ENCODE assay signal across 16 cellular contexts in the genomic region with DNA sequence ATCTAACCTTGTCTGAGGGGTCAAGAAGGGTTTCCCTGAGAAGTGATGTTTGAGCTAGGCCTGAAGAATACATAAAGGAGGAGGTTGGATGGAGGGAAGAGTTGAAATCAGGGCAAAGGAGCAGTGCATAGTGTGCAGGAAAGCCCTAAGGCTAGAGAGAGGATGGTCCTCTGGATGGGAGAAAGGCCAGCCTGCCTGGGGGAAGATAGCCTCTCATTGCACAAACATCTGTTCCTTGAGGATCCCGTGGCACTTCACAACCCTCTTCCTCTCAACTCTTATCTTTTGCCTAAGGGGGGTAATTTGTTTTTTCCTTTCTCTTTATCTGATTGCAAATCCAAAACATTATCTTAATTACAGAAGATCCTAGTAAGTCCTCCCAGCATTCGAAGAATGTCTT. TPM values are rescaled to one million over a fixed set of nuclear protein-coding genes. Genes with fewer than 3 reads are reported as not detected.
A peak's percentile ranks its signal among the peaks of the same experiment; 100 is the strongest.
DNase-seq lines count a peak whose midpoint lies in the region; ATAC-seq and TF ChIP-seq lines count a peak whose summit lies in the region.
"Had no signal": no experiment of that assay in that cellular context is flagged by ENCODE, and none has a peak within 500 bp of the region (broad histone marks: within the 10 kb centered on the region; RNA-seq: fewer than 3 reads in every experiment).

No MANE protein-coding gene starts in this region.

- H3K14ac ChIP-seq in mesenchymal stem cell (ENCODE audit: low read length in 2 of 2), result peak overlapping the region in 1 of 2 experiments; percentile 35

- no peak overlapping the region for H3K4me3 Mint-ChIP-seq in MCF 10A (ENCODE audit: unreplicated experiment)
- H3K4me3 Mint-ChIP-seq: CD4-positive, alpha-beta T cell; IgD-negative memory B cell had no signal

- peaks cover 5% of the 10 kb centered on the region for H3K4me1 Mint-ChIP-seq in MCF 10A (ENCODE audit: insufficient read depth, unreplicated experiment)
- H3K4me1 Mint-ChIP-seq: IgD-negative memory B cell had no signal

- H2BK5ac ChIP-seq in mesenchymal stem cell (ENCODE audit: low read depth, low read length, poor library complexity, severe bottlenecking), result no peak overlapping the region

- H3K36me3 Mint-ChIP-seq in MCF 10A (ENCODE audit: insufficient read depth, unreplicated experiment), result peaks cover 21% of the 10 kb centered on the region

- no peak for TF ChIP-seq POLR2A in breast epithelium (IDR thresholded peaks at IDR 0.05)

- no peaks in the 10 kb centered on the region for H3K9me3 Mint-ChIP-seq in MCF 10A (ENCODE audit: unreplicated experiment)
- H3K9me3 Mint-ChIP-seq: CD4-positive, alpha-beta T cell; IgD-negative memory B cell had no signal

- H3K4ac ChIP-seq in mesenchymal stem cell (ENCODE audit: low read depth in 1 of 2, low read length in 2 of 2), result no peak overlapping the region

- H3K27ac ChIP-seq in breast epithelium, result no peak overlapping the region
- H3K27ac ChIP-seq in mesenchymal stem cell (ENCODE audit: low read length, poor library complexity, severe bottlenecking), result no peak overlapping the region
- no peak overlapping the region for H3K27ac ChIP-seq in brain microvascular endothelial cell

- H3K27me3 Mint-ChIP-seq in MCF 10A (ENCODE audit: insufficient read depth, unreplicated experiment), result no peaks in the 10 kb centered on the region
- H3K27me3 Mint-ChIP-seq: CD4-positive, alpha-beta T cell; IgD-negative memory B cell had no signal

- peak overlapping the region; percentile 35 for H2AK5ac ChIP-seq in mesenchymal stem cell (ENCODE audit: low read length, severe bottlenecking)

- no TSS peak for BruUV-seq in MCF 10A (replicated peaks; lab: Mats Ljungman, UMichigan)

- no peak for DNase-seq in MCF 10A (ENCODE audit: unreplicated experiment)
- no peak for DNase-seq in breast epithelium (ENCODE audit: low spot score in 2 of 2)
- peak; percentile 32 for DNase-seq in NCI-H226
- DNase-seq in mesenchymal stem cell, result no peak
- DNase-seq in brain microvascular endothelial cell, result no peak
- DNase-seq in NCI-H146 treated with DMSO at 0.1 percent for 48 hours (lab: John Stamatoyannopoulos, UW; ENCODE audit: unreplicated experiment), result no peak
- DNase-seq: CD4-positive, alpha-beta T cell; DMS79 treated with DMSO at 0.1 percent for 48 hours; HCEC 1CT; MV-4-11; NCI-H1417 treated with DMSO at 0.1 percent for 48 hours; NCI-H2029 treated with DMSO at 0.1 percent for 48 hours; NCI-H526; NK-92 treated with Interleukin-12 subunit alpha and Interleukin-12 subunit beta, amount 100 ng/mL, for 24 hours had no signal

- ATAC-seq in GM18519 (IDR thresholded peaks at IDR 0.05; ENCODE audit: low FRiP score, unreplicated experiment), result no peak

- in situ Hi-C loops in brain microvascular endothelial cell (cut with HindIII; ENCODE audit: low pct_ligation_motif_present, low sequenced_read_pairs), result no loop called here

- peak overlapping the region; percentile 62 for H4K8ac ChIP-seq in mesenchymal stem cell (ENCODE audit: low read length)

- intact Hi-C loops in MCF 10A (cut with micrococcal nuclease), result no loop called here
- intact Hi-C loops in breast epithelium (cut with DNase I; ENCODE audit: low total_unique reads), result no loop called here

- peak overlapping the region in 1 of 2 experiments; percentile 5 for H3K18ac ChIP-seq in mesenchymal stem cell (ENCODE audit: low read depth in 1 of 2, low read length in 2 of 2)

- H3K23ac ChIP-seq in mesenchymal stem cell (ENCODE audit: low read length in 2 of 2), result no peak overlapping the region

- H2BK120ac ChIP-seq in mesenchymal stem cell (ENCODE audit: low read depth, low read length), result no peak overlapping the region

- no peak overlapping the region for H3K4me2 ChIP-seq in mesenchymal stem cell (ENCODE audit: low read length, poor library complexity, severe bottlenecking)

- no peak overlapping the region for H3K9ac ChIP-seq in mesenchymal stem cell (ENCODE audit: low read length)

- no peak overlapping the region for H2BK15ac ChIP-seq in mesenchymal stem cell (ENCODE audit: low read depth, poor library complexity, severe bottlenecking)

- TF ChIP-seq CTCF in MCF 10A (IDR thresholded peaks at IDR 0.05; ENCODE audit: unreplicated experiment), result no peak
- no peak for TF ChIP-seq CTCF in breast epithelium (IDR thresholded peaks at IDR 0.05)
- no peak for TF ChIP-seq CTCF in brain microvascular endothelial cell (IDR thresholded peaks at IDR 0.05; ENCODE audit: low read depth, low read length, missing control alignments)

- H2AFZ ChIP-seq in mesenchymal stem cell (ENCODE audit: low read depth, low read length), result no peak overlapping the region

- peak overlapping the region; percentile 13 for H3K27ac Mint-ChIP-seq in MCF 10A (ENCODE audit: low read depth, unreplicated experiment)
- H3K27ac Mint-ChIP-seq: CD4-positive, alpha-beta T cell had no signal

- no peaks in the 10 kb centered on the region for H3K27me3 ChIP-seq in breast epithelium
- no peaks in the 10 kb centered on the region for H3K27me3 ChIP-seq in mesenchymal stem cell (ENCODE audit: control insufficient read depth in 1 of 2, insufficient read depth in 1 of 2, low read length in 2 of 2)
- no peaks in the 10 kb centered on the region for H3K27me3 ChIP-seq in brain microvascular endothelial cell (replicated peaks)

- H3K4me3 ChIP-seq in breast epithelium (no peak overlapping the region), mesenchymal stem cell (ENCODE audit: insufficient read depth in 1 of 2, low read depth in 1 of 2, low read length in 2 of 2) (no peak overlapping the region), brain microvascular endothelial cell (ENCODE audit: low read depth, low read length) (no peak overlapping the region)

- CTCF ChIA-PET in MCF 10A (lab: Yijun Ruan, JAX), result no interaction called here

- H2BK12ac ChIP-seq in mesenchymal stem cell (ENCODE audit: low read length in 2 of 2), result peak overlapping the region in 1 of 2 experiments; percentile 21

- WGBS in mesenchymal stem cell, result no CpG with 5 or more reads among the region's 2 CpGs

- POLR2A ChIA-PET in MCF 10A (lab: Yijun Ruan, JAX), result interaction anchor here (1.0 kb wide), 1 partner anchor 17 kb away, joined by 3 read pairs; no protein-coding TSS in a partner anchor

- H3K4me1 ChIP-seq in breast epithelium (no peaks in the 10 kb centered on the region), mesenchymal stem cell (ENCODE audit: control insufficient read depth, insufficient read depth, low read depth, low read length) (peaks cover 3% of the 10 kb centered on the region)

- H3K9me3 ChIP-seq in breast epithelium, result no peaks in the 10 kb centered on the region
- no peaks in the 10 kb centered on the region for H3K9me3 ChIP-seq in mesenchymal stem cell (ENCODE audit: control insufficient read depth, low read length)

- no peak overlapping the region for H4K91ac ChIP-seq in mesenchymal stem cell (ENCODE audit: low read length)

- peaks cover 4% of the 10 kb centered on the region for H3K79me1 ChIP-seq in mesenchymal stem cell (replicated peaks; ENCODE audit: low read length, poor library complexity, severe bottlenecking)

- no peaks in the 10 kb centered on the region for H3K36me3 ChIP-seq in breast epithelium
- H3K36me3 ChIP-seq in mesenchymal stem cell (ENCODE audit: control insufficient read depth in 1 of 2, insufficient read depth in 2 of 2, low read depth in 1 of 2, low read length in 2 of 2), result peaks cover 15 to 55% of the 10 kb centered on the region in 2 experiments
- peaks cover 3% of the 10 kb centered on the region for H3K36me3 ChIP-seq in brain microvascular endothelial cell (replicated peaks)

RNA-seq across cellular contexts. Expression of a gene that starts 35.7 kb away (rescaled TPM):
- total RNA-seq in MCF 10A (2022) (18.9 and 29.2 TPM in 2 replicates), breast epithelium (10 to 100 TPM; 17.1 to 21.0 (median 17.9) TPM)
- 8.3 TPM for polyA plus RNA-seq in mesenchymal stem cell (2013, experiment 1 of 2)
- 9.1 TPM for polyA plus RNA-seq in mesenchymal stem cell (2013, experiment 2 of 2)

RNA-seq across cellular contexts. Expression of a gene that starts 36.8 kb away (rescaled TPM):
- total RNA-seq in MCF 10A (2022) (25.4 and 25.6 TPM in 2 replicates), breast epithelium (1,000 to 10,000 TPM in 2 of 3 donors, 10 to 100 TPM in 1; 87.9 to 1,054 (median 1,036) TPM)
- polyA plus RNA-seq in mesenchymal stem cell (2013, experiment 1 of 2), result 390 TPM
- 385 TPM for polyA plus RNA-seq in mesenchymal stem cell (2013, experiment 2 of 2)
